Comparison of ENCODE assay signal across 10 cellular contexts in genomic region chr14:95895720-95896119, GRCh38. TPM values are rescaled to one million over a fixed set of nuclear protein-coding genes. Genes with fewer than 3 reads are reported as not detected.
DNase-seq lines count a peak whose midpoint lies in the region; ATAC-seq and TF ChIP-seq lines count a peak whose summit lies in the region.
"Had no signal": no experiment of that assay in that cellular context is flagged by ENCODE, and none has a peak within 500 bp of the region (broad histone marks: within the 10 kb centered on the region; RNA-seq: fewer than 3 reads in every experiment).

No MANE protein-coding gene starts in this region.

- H3K36me3 Mint-ChIP-seq in T-helper 17 cell (ENCODE audit: low read depth): peaks cover 2% of the 10 kb centered on the region
- H3K36me3 Mint-ChIP-seq: activated naive CD4-positive, alpha-beta T cell treated with anti-CD3 and anti-CD28 coated beads, Interleukin-2, amount 50 U/mL, for 24 hours had no signal

- CTCF ChIA-PET in BJ (lab: Yijun Ruan, JAX): interaction anchor here (1.0 kb wide), 1 partner anchor 15 kb away, joined by 3 read pairs; no protein-coding TSS in a partner anchor

- H3K27me3 ChIP-seq in BJ (ENCODE audit: control insufficient read depth, insufficient read depth, low read length): no peaks in the 10 kb centered on the region

- no peak overlapping the region for H3K27ac Mint-ChIP-seq in T-helper 17 cell
- H3K27ac Mint-ChIP-seq: activated naive CD4-positive, alpha-beta T cell treated with anti-CD3 and anti-CD28 coated beads, Interleukin-2, amount 50 U/mL, for 24 hours had no signal

- H3K4me3 Mint-ChIP-seq in T-helper 17 cell: no peak overlapping the region
- H3K4me3 Mint-ChIP-seq: activated naive CD4-positive, alpha-beta T cell treated with anti-CD3 and anti-CD28 coated beads, Interleukin-2, amount 50 U/mL, for 24 hours had no signal

- peaks cover 94% of the 10 kb centered on the region for H3K27me3 Mint-ChIP-seq in T-helper 17 cell

- TF ChIP-seq CTCF in BJ (IDR thresholded peaks at IDR 0.05; ENCODE audit: insufficient read depth, low read depth, low read length): peak; percentile 20; the same call in 1 of the 2 replicates

- no peak overlapping the region for H3K4me3 ChIP-seq in BJ (ENCODE audit: low read depth, low read length)

- H3K36me3 ChIP-seq in BJ (ENCODE audit: control insufficient read depth, insufficient read depth, low read length): no peaks in the 10 kb centered on the region

- DNase-seq in BJ (ENCODE audit: low read depth) (no peak), SW480 (ENCODE audit: low spot score) (peak; percentile 46), iPS-NIHi11 (ENCODE audit: low spot score) (peak; percentile 74), NCI-H1092 treated with DMSO at 0.1 percent for 48 hours (lab: John Stamatoyannopoulos, UW) (no peak), middle frontal gyrus (ENCODE audit: extremely low spot score, low spot score) (no peak), T-helper 17 cell (no peak)
- DNase-seq: NCI-H1105 had no signal

- POLR2A ChIA-PET in BJ (lab: Charles Lee): no interaction called here

- no peaks in the 10 kb centered on the region for H3K4me1 Mint-ChIP-seq in T-helper 17 cell
- H3K4me1 Mint-ChIP-seq: activated naive CD4-positive, alpha-beta T cell treated with anti-CD3 and anti-CD28 coated beads, Interleukin-2, amount 50 U/mL, for 24 hours had no signal

- ATAC-seq in GM19455 (IDR thresholded peaks at IDR 0.05; ENCODE audit: unreplicated experiment): peak; percentile 62
- no peak for ATAC-seq in HG02623 (IDR thresholded peaks at IDR 0.05; ENCODE audit: unreplicated experiment)
- no peak for ATAC-seq in T-helper 17 cell

- H3K9me3 ChIP-seq in T-helper 17 cell (ENCODE audit: control insufficient read depth, low read length, poor library complexity, severe bottlenecking): no peaks in the 10 kb centered on the region

RNA-seq across cellular contexts. Expression of gene TUNAR, which starts 19.1 kb away (rescaled TPM):
- polyA plus RNA-seq in BJ (2011; rRNA removed): 0.02 TPM in 1 of 2 replicates, not detected in the other
- polyA minus RNA-seq in BJ (2011; rRNA and poly(A)+ RNA removed): not detected in 2 replicates
- total RNA-seq in T-helper 17 cell: not detected

Comparison
In these comparisons a context has a peak if more than half of its experiments do, and no peak if none do; other contexts are left out.
1. DNase-seq: peak in SW480 (single experiment) and iPS-NIHi11 (single experiment); none in BJ (single experiment), NCI-H1092 treated with DMSO at 0.1 percent for 48 hours (single experiment), middle frontal gyrus (single experiment) and T-helper 17 cell (0 of 3).